ENCODE assay signal across 4 cellular contexts in the genomic region with DNA sequence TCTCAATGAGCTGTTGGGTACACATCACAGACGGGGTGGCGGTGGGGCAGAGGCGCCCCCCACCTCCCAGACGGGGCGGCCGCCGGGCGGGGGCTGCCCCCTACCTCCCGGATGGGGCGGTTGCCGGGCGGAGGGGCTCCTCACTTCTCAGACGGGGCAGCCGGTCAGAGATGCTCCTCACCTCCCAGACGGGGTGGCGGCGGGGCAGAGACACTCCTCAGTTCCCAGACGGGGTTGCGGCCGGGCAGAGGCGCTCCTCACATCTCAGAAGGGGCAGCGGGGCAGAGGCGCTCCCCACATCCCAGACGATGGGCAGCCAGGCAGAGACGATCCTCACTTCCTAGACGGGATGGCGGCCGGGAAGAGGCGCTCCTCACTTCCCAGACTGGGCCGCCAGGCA.
DNase-seq lines count a peak whose midpoint lies in the region; FAIRE-seq and TF ChIP-seq lines count a peak whose summit lies in the region.
"Not testable (repeated sequence)": the region's sequence is repeated elsewhere in the genome, so short reads cannot be mapped to it uniquely, and the experiment has no call there.

No MANE protein-coding gene starts in this region.

- 95% methylated on average over 14 of the region's 30 CpGs for WGBS in esophagus muscularis mucosa
- WGBS in testis, 2 donors, result 28 to 87% methylated on average over 12 to 29 of the region's 30 CpGs
- 95 to 97% methylated on average over 5 to 17 of the region's 30 CpGs for WGBS in thyroid gland, 2 donors

- H3K27ac ChIP-seq in esophagus muscularis mucosa (replicated peaks in 1 of 4); kidney (ENCODE audit: low read depth in 2 of 2, low read length in 2 of 2); testis: not testable (repeated sequence)
- peak overlapping the region in 2 of 3 donors; percentile 19 to 48 for H3K27ac ChIP-seq in thyroid gland

- TF ChIP-seq EP300 in esophagus muscularis mucosa (IDR thresholded peaks at IDR 0.05), result not testable (repeated sequence)

- not testable (repeated sequence) for FAIRE-seq in kidney (lab: Jason Lieb, UNC)

- H3K27me3 ChIP-seq in esophagus muscularis mucosa, testis, thyroid gland: not testable (repeated sequence)

- not testable (repeated sequence) for H3K36me3 ChIP-seq in esophagus muscularis mucosa; kidney (ENCODE audit: control insufficient read depth in 1 of 2, insufficient read depth in 2 of 2, low read length in 2 of 2); testis (ENCODE audit: low read depth, missing control alignments); thyroid gland

- not testable (repeated sequence) for TF ChIP-seq POLR2A in esophagus muscularis mucosa (IDR thresholded peaks at IDR 0.05; ENCODE audit: low read depth); testis (IDR thresholded peaks at IDR 0.05); thyroid gland (IDR thresholded peaks at IDR 0.05)

- not testable (repeated sequence) for H3K9ac ChIP-seq in kidney (ENCODE audit: low read length in 2 of 2)

- not testable (repeated sequence) for H3K4me3 ChIP-seq in esophagus muscularis mucosa; kidney (ENCODE audit: low read length in 2 of 2); thyroid gland (replicated peaks in 1 of 3)
- peak overlapping the region; percentile 36 to 44 for H3K4me3 ChIP-seq in testis

- not testable (repeated sequence) for H3K9me3 ChIP-seq in esophagus muscularis mucosa; kidney (ENCODE audit: control insufficient read depth in 1 of 2, low read length in 2 of 2); testis; thyroid gland

- H3K4me1 ChIP-seq in esophagus muscularis mucosa (peaks cover 0 to 21% (median 13%) of the 10 kb centered on the region in 4 donors), thyroid gland (peaks cover 17 to 25% of the 10 kb centered on the region in 2 donors)
- H3K4me1 ChIP-seq in kidney (ENCODE audit: control insufficient read depth in 1 of 2, insufficient read depth in 1 of 2, low read depth in 1 of 2, low read length in 2 of 2); testis: not testable (repeated sequence)

- peak; percentile 17 for DNase-seq in esophagus muscularis mucosa (ENCODE audit: extremely low spot score)
- DNase-seq in kidney, result peak; percentile 71
- not testable (repeated sequence) for DNase-seq in testis, thyroid gland

- not testable (repeated sequence) for TF ChIP-seq CTCF in esophagus muscularis mucosa (IDR thresholded peaks at IDR 0.05); kidney (IDR thresholded peaks at IDR 0.05; ENCODE audit: borderline replicate concordance, extremely low read depth, insufficient read depth); testis (IDR thresholded peaks at IDR 0.05); thyroid gland (IDR thresholded peaks at IDR 0.05)

- intact Hi-C loops in esophagus muscularis mucosa (cut with DNase I); kidney (cut with DNase I); testis (cut with DNase I; ENCODE audit: low total_unique reads); thyroid gland (cut with DNase I): not testable (repeated sequence)
